In genomic region chr7:55439627-55440026, GRCh38 we compare ENCODE assay signal across 11 cellular contexts.
A peak's percentile ranks its signal among the peaks of the same experiment; 100 is the strongest.
DNase-seq lines count a peak whose midpoint lies in the region; ATAC-seq and TF ChIP-seq lines count a peak whose summit lies in the region.
"Had no signal": no experiment of that assay in that cellular context is flagged by ENCODE, and none has a peak within 500 bp of the region (broad histone marks: within the 10 kb centered on the region; RNA-seq: fewer than 3 reads in every experiment).

No MANE protein-coding gene starts in this region.

- no peak overlapping the region for H3K27ac ChIP-seq in mammary epithelial cell (ENCODE audit: insufficient read depth, low read depth, low read length)
- H3K27ac ChIP-seq in lower lobe of right lung = no peak overlapping the region
- H3K27ac ChIP-seq: HL-60 had no signal

- H4K20me1 ChIP-seq in mammary epithelial cell (ENCODE audit: insufficient read depth, low read length) = no peaks in the 10 kb centered on the region

- H3K4me1 ChIP-seq in mammary epithelial cell (ENCODE audit: insufficient read depth, low read length) (peaks cover 10% of the 10 kb centered on the region), lower lobe of right lung (no peaks in the 10 kb centered on the region)

- no peaks in the 10 kb centered on the region for H3K9me3 Mint-ChIP-seq in activated CD8-positive, alpha-beta T cell treated with anti-CD3 and anti-CD28 coated beads for 36 hours
- no peaks in the 10 kb centered on the region for H3K9me3 Mint-ChIP-seq in activated CD8-positive, alpha-beta T cell treated with anti-CD3 and anti-CD28 coated beads, Interleukin-2, amount 10 ng/mL, durations not matched to agents 7 days and 5 days (ENCODE audit: insufficient read depth)
- H3K9me3 Mint-ChIP-seq: nephron had no signal

- WGBS in mammary epithelial cell (ENCODE audit: low coverage, missing lambda C conversion rate) = 6% methylated on average over 8 of the region's 10 CpGs

- in situ Hi-C loops in mammary epithelial cell (cut with MboI; ENCODE audit: low sequenced_read_pairs in 2 of 2) = loop anchor here in 1 of 2 donors (10.0 kb wide), 1 partner anchor 155 kb away; no protein-coding TSS in a partner anchor

- peak overlapping the region; percentile 56 for H3K4me2 ChIP-seq in mammary epithelial cell (ENCODE audit: insufficient read depth, low read depth, low read length)

- TF ChIP-seq CTCF in activated CD8-positive, alpha-beta T cell treated with anti-CD3 and anti-CD28 coated beads for 36 hours (IDR thresholded peaks at IDR 0.05) = no peak
- no peak for TF ChIP-seq CTCF in mammary epithelial cell (conservative IDR thresholded peaks at IDR 0.05 in 1 of 2, IDR thresholded peaks at IDR 0.05 in 1 of 2; ENCODE audit: extremely low read depth in 1 of 2, insufficient read depth in 1 of 2, low read depth in 1 of 2, low read length in 2 of 2)
- TF ChIP-seq CTCF in lower lobe of right lung (IDR thresholded peaks at IDR 0.05) = no peak

- H3K9me3 ChIP-seq in mammary epithelial cell (replicated peaks; ENCODE audit: insufficient read depth, low read length) (no peaks in the 10 kb centered on the region), lower lobe of right lung (no peaks in the 10 kb centered on the region)

- H3K4me3 ChIP-seq in mammary epithelial cell (replicated peaks in 1 of 3; ENCODE audit: insufficient read depth in 1 of 3, low read depth in 2 of 3, low read length in 3 of 3) (no peak overlapping the region), lower lobe of right lung (no peak overlapping the region)

- BruUV-seq in mammary epithelial cell (replicated peaks; lab: Mats Ljungman, UMichigan) = no TSS peak

- H3K36me3 ChIP-seq in mammary epithelial cell (ENCODE audit: insufficient read depth, low read length) (no peaks in the 10 kb centered on the region), lower lobe of right lung (no peaks in the 10 kb centered on the region)

- no peaks in the 10 kb centered on the region for H3K79me2 ChIP-seq in mammary epithelial cell (ENCODE audit: insufficient read depth, low read length)

- POLR2A ChIA-PET in activated CD8-positive, alpha-beta T cell treated with anti-CD3 and anti-CD28 coated beads for 36 hours (lab: Charles Lee) = interaction anchor here (1.2 kb wide), 1 partner anchor 70 kb away, joined by 4 read pairs; no protein-coding TSS in a partner anchor
- POLR2A ChIA-PET in activated CD8-positive, alpha-beta T cell treated with anti-CD3 and anti-CD28 coated beads, Interleukin-2, amount 10 ng/mL, durations not matched to agents 7 days and 5 days (lab: Charles Lee) = no interaction called here

- intact Hi-C loops in activated CD8-positive, alpha-beta T cell treated with anti-CD3 and anti-CD28 coated beads for 36 hours (cut with micrococcal nuclease) = no loop called here
- intact Hi-C loops in mammary epithelial cell (cut with micrococcal nuclease) = loop anchor here (10.0 kb wide), 1 partner anchor 285 kb away; no protein-coding TSS in a partner anchor
- intact Hi-C loops in lower lobe of right lung (cut with DNase I) = no loop called here

- no peaks in the 10 kb centered on the region for H3K36me3 Mint-ChIP-seq in activated CD8-positive, alpha-beta T cell treated with anti-CD3 and anti-CD28 coated beads for 36 hours (ENCODE audit: low read depth)
- no peaks in the 10 kb centered on the region for H3K36me3 Mint-ChIP-seq in activated CD8-positive, alpha-beta T cell treated with anti-CD3 and anti-CD28 coated beads, Interleukin-2, amount 10 ng/mL, durations not matched to agents 7 days and 5 days (ENCODE audit: low read depth)

- H2AFZ ChIP-seq in mammary epithelial cell (ENCODE audit: low read depth, low read length) = no peak overlapping the region

- dilution Hi-C loops in mammary epithelial cell (cut with HindIII; ENCODE audit: low sequenced_read_pairs) = no loop called here

- peaks cover 28% of the 10 kb centered on the region for H3K4me1 Mint-ChIP-seq in activated CD8-positive, alpha-beta T cell treated with anti-CD3 and anti-CD28 coated beads for 36 hours (ENCODE audit: low read depth)
- H3K4me1 Mint-ChIP-seq in activated CD8-positive, alpha-beta T cell treated with anti-CD3 and anti-CD28 coated beads, Interleukin-2, amount 10 ng/mL, durations not matched to agents 7 days and 5 days (ENCODE audit: low read depth) = peaks cover 10% of the 10 kb centered on the region
- H3K4me1 Mint-ChIP-seq: nephron had no signal

- no peak overlapping the region for H3K9ac ChIP-seq in mammary epithelial cell (ENCODE audit: insufficient read depth, low read length)

- peak; percentile 12 for DNase-seq in activated CD8-positive, alpha-beta T cell treated with anti-CD3 and anti-CD28 coated beads for 36 hours
- DNase-seq in activated CD8-positive, alpha-beta T cell treated with anti-CD3 and anti-CD28 coated beads, Interleukin-2, amount 10 ng/mL, durations not matched to agents 7 days and 5 days = no peak
- DNase-seq in NCI-H2029 treated with DMSO at 0.1 percent for 48 hours (lab: John Stamatoyannopoulos, UW) (peak; percentile 53), mammary epithelial cell (peak; percentile 31), retina (peak; percentile 34), lower lobe of right lung (no peak), LoVo (ENCODE audit: low spot score) (no peak)
- no peak for DNase-seq in activated CD4-positive, CD25-positive, alpha-beta regulatory T cell (lab: John Stamatoyannopoulos, UW)
- DNase-seq: stimulated activated CD4-positive, alpha-beta T cell treated with anti-CD3 and anti-CD28 coated beads, Interleukin-1b, Interleukin-23, amount 100 ng/mL, for 48 hours had no signal

- no peaks in the 10 kb centered on the region for H3K27me3 Mint-ChIP-seq in activated CD8-positive, alpha-beta T cell treated with anti-CD3 and anti-CD28 coated beads for 36 hours
- H3K27me3 Mint-ChIP-seq in activated CD8-positive, alpha-beta T cell treated with anti-CD3 and anti-CD28 coated beads, Interleukin-2, amount 10 ng/mL, durations not matched to agents 7 days and 5 days (ENCODE audit: low read depth) = no peaks in the 10 kb centered on the region

- no peak overlapping the region for H3K4me3 Mint-ChIP-seq in activated CD8-positive, alpha-beta T cell treated with anti-CD3 and anti-CD28 coated beads for 36 hours
- no peak overlapping the region for H3K4me3 Mint-ChIP-seq in activated CD8-positive, alpha-beta T cell treated with anti-CD3 and anti-CD28 coated beads, Interleukin-2, amount 10 ng/mL, durations not matched to agents 7 days and 5 days
- H3K4me3 Mint-ChIP-seq: nephron had no signal

- H3K27me3 ChIP-seq in mammary epithelial cell (ENCODE audit: insufficient read depth, low read length) (no peaks in the 10 kb centered on the region), lower lobe of right lung (ENCODE audit: low read depth) (no peaks in the 10 kb centered on the region)

- CTCF ChIA-PET in activated CD8-positive, alpha-beta T cell treated with anti-CD3 and anti-CD28 coated beads for 36 hours (lab: Charles Lee) = no interaction called here
- CTCF ChIA-PET in activated CD8-positive, alpha-beta T cell treated with anti-CD3 and anti-CD28 coated beads, Interleukin-2, amount 10 ng/mL, durations not matched to agents 7 days and 5 days (lab: Charles Lee) = no interaction called here
- CTCF ChIA-PET in mammary epithelial cell (lab: Charles Lee; ENCODE audit: low non-redundant PET) = interaction anchor here (0.6 kb wide), 1 partner anchor 202 kb away, joined by 3 read pairs; no protein-coding TSS in a partner anchor

- ATAC-seq in activated CD8-positive, alpha-beta T cell treated with anti-CD3 and anti-CD28 coated beads for 36 hours = no peak
- ATAC-seq in activated CD8-positive, alpha-beta T cell treated with anti-CD3 and anti-CD28 coated beads, Interleukin-2, amount 10 ng/mL, durations not matched to agents 7 days and 5 days = no peak
- ATAC-seq in lower lobe of right lung = no peak

- H3K27ac Mint-ChIP-seq in activated CD8-positive, alpha-beta T cell treated with anti-CD3 and anti-CD28 coated beads for 36 hours = no peak overlapping the region
- no peak overlapping the region for H3K27ac Mint-ChIP-seq in activated CD8-positive, alpha-beta T cell treated with anti-CD3 and anti-CD28 coated beads, Interleukin-2, amount 10 ng/mL, durations not matched to agents 7 days and 5 days
- H3K27ac Mint-ChIP-seq: nephron had no signal

Comparison
In these comparisons a context has a peak if more than half of its experiments do, and no peak if none do; other contexts are left out.
1. DNase-seq: peak in activated CD8-positive, alpha-beta T cell treated with anti-CD3 and anti-CD28 coated beads for 36 hours (single experiment), NCI-H2029 treated with DMSO at 0.1 percent for 48 hours (single experiment), mammary epithelial cell (single experiment) and retina (single experiment); none in activated CD8-positive, alpha-beta T cell treated with anti-CD3 and anti-CD28 coated beads, Interleukin-2, amount 10 ng/mL, durations not matched to agents 7 days and 5 days (single experiment), lower lobe of right lung (single experiment), LoVo (single experiment) and activated CD4-positive, CD25-positive, alpha-beta regulatory T cell (0 of 4).